Comparison of ENCODE assay signal across 17 cellular contexts in the genomic region with DNA sequence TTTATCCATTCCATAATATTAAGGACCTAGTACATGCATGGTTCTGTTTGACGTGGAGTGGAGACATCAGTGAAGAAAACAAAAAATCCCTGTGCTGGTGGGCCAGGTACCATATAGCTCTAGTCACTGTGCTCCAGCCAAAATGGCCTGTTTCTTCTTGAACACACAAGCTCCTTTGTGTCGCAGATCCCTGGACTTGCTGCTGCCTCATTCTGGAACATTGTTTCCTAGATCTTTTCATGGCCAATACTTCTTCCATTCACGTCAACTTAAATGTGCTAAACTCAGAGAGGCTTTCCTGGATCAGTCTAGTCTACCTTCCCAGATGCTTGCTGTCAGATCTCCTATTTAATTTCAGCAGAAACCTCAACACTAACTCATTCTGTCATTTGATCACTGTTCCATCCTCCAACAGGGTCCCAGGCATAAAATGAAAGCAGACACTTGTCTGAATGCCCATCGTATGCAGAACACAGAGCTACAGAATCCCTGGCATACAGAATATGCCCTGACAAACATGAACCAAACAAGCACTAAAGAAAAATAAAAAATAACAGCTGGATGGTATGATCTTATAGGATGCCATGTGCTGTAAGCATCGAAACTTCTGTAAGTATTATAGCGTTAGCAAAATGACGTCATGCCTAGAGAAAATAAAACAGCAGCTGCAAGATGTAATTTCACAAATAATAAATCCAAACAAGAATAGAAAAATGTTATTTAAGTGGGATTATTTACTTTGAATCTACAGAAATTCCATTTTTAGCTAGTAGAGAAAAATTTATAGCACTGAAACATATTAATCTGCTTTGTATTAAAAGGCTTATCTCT.
"Had no signal": no experiment of that assay in that cellular context is flagged by ENCODE, and none has a peak within 500 bp of the region (broad histone marks: within the 10 kb centered on the region; RNA-seq: fewer than 3 reads in every experiment).

No MANE protein-coding gene starts in this region.

- DNase-seq: activated CD4-positive, alpha-beta T cell treated with anti-CD3 and anti-CD28 coated beads, Interleukin-2, amount 50 U/mL, for 1 hour; activated naive CD4-positive, alpha-beta T cell treated with Interleukin-2 at 50 U/mL for 16 hours; activated naive CD8-positive, alpha-beta T cell treated with anti-CD3 and anti-CD28 coated beads, Interleukin-2, amount 50 U/mL, for 24 hours; activated T-cell treated with anti-CD3 and anti-CD28 coated beads for 4 hours; glutamatergic neuron; left cardiac atrium; naive B cell; retina; SK-N-SH; stimulated activated CD4-positive, alpha-beta T cell treated with anti-CD3 and anti-CD28 coated beads, Interleukin-15, amount 100 ng/mL, for 24 hours; stimulated activated CD4-positive, alpha-beta T cell treated with anti-CD3 and anti-CD28 coated beads, Interleukin-4, amount 100 ng/mL, for 1 hour; stimulated activated naive B cell treated with anti-CD40 and anti-IgM and Interleukin-4, amounts not matched to agents 10 μg/mL and 1 μg/mL and 100 μg/mL, for 72 hours; T-helper 1 cell; T1000; trophoblast cell had no signal

- H3K27ac ChIP-seq: ascending aorta, parathyroid adenoma had no signal
